In the genomic region with DNA sequence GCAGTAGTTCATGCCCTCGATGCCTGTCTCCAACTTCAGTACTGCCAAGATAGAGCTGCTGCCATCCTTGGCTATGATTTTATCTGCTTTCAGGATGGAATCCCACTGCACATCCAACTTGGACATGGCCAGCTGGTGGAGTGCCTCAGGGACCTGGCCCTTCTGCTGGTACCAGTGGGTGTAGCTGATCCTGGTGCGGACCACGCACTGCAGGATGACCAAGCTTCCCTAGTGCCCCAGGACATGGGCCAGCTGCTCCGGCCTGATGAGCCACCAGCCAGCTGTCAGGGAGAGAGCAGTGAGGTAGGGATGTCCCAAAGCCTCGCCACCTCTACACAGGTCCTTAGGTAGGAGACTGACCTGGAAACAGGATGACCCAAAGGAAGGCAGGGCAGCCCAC, we compare ENCODE assay signal across 19 cellular contexts.
DNase-seq lines count a peak whose midpoint lies in the region; ATAC-seq, FAIRE-seq and TF ChIP-seq lines count a peak whose summit lies in the region.
"Had no signal": no experiment of that assay in that cellular context is flagged by ENCODE, and none has a peak within 500 bp of the region (broad histone marks: within the 10 kb centered on the region; RNA-seq: fewer than 3 reads in every experiment).

No MANE protein-coding gene starts in this region.

- BruUV-seq in IMR-90 (replicated peaks; lab: Mats Ljungman, UMichigan) (no TSS peak), Caco-2 (replicated peaks; lab: Mats Ljungman, UMichigan) (no TSS peak)

- no peak for TF ChIP-seq POLR2A in IMR-90 (IDR thresholded peaks at IDR 0.05; ENCODE audit: low read depth, low read length)

- no peak overlapping the region for H3K18ac ChIP-seq in IMR-90 (ENCODE audit: low read depth, low read length)
- peak overlapping the region; percentile 27 for H3K18ac ChIP-seq in neuronal stem cell (ENCODE audit: low read length)

- peak overlapping the region; percentile 47 for H3K27ac Mint-ChIP-seq in central memory CD8-positive, alpha-beta T cell (ENCODE audit: low read depth)
- no peak overlapping the region for H3K27ac Mint-ChIP-seq in Caco-2 (ENCODE audit: unreplicated experiment)
- H3K27ac Mint-ChIP-seq: GM23338, HFFc6 had no signal

- intact Hi-C loops in IMR-90 (cut with micrococcal nuclease), result no loop called here
- intact Hi-C loops in Caco-2 (cut with micrococcal nuclease; ENCODE audit: unreplicated experiment), result no loop called here

- H3K4me1 ChIP-seq in IMR-90 (ENCODE audit: control insufficient read depth, insufficient read depth, low read length) (peaks cover 5% of the 10 kb centered on the region; the same call in 1 of the 2 replicates), neuronal stem cell (ENCODE audit: control insufficient read depth in 2 of 2, insufficient read depth in 1 of 2, low read depth in 1 of 2, low read length in 2 of 2) (peaks cover 1 to 2% of the 10 kb centered on the region in 2 donors), Caco-2 (0 out of 2 replicates have a peak, but pooled peaks cover 5% of the 10 kb centered on the region)
- H3K4me1 ChIP-seq: HAP-1 had no signal

- CTCF ChIA-PET in IMR-90 (lab: Yijun Ruan, JAX), result interaction anchor here (0.6 to 1.4 kb wide), 3 partner anchors 11 to 104 kb away, joined by 3 to 12 read pairs (median 3); no protein-coding TSS in a partner anchor
- CTCF ChIA-PET in Caco-2 (lab: Charles Lee), result no interaction called here

- H3K56ac ChIP-seq in IMR-90 (ENCODE audit: extremely low read depth, insufficient read depth, low read length), result no peak overlapping the region

- TF ChIP-seq RAD21 in IMR-90 (IDR thresholded peaks at IDR 0.05; ENCODE audit: low read length), result no peak

- peak overlapping the region; percentile 35; the same call in 1 of the 2 replicates for H2BK120ac ChIP-seq in IMR-90 (ENCODE audit: low read depth, low read length)
- no peak overlapping the region for H2BK120ac ChIP-seq in neuronal stem cell (ENCODE audit: low read depth, low read length)

- POLR2A ChIA-PET in IMR-90 (lab: Charles Lee; ENCODE audit: unreplicated experiment), result no interaction called here
- POLR2A ChIA-PET in Caco-2 (lab: Charles Lee), result no interaction called here

- H3K9ac ChIP-seq in IMR-90 (ENCODE audit: low read depth, low read length) (no peak overlapping the region), neuronal stem cell (ENCODE audit: low read depth, low read length, poor library complexity) (no peak overlapping the region)

- H3K27ac ChIP-seq in IMR-90 (ENCODE audit: insufficient read depth, low read length) (no peak overlapping the region), neuronal stem cell (replicated peaks; ENCODE audit: low read length) (no peak overlapping the region)

- no peak overlapping the region for H3K14ac ChIP-seq in IMR-90 (replicated peaks; ENCODE audit: low read depth, low read length)
- H3K14ac ChIP-seq in neuronal stem cell (ENCODE audit: low read length), result peak overlapping the region; percentile 25

- dilution Hi-C loops in IMR-90 (cut with HindIII; ENCODE audit: low sequenced_read_pairs, unreplicated experiment), result no loop called here

- H3K9me1 ChIP-seq in IMR-90 (ENCODE audit: insufficient read depth, low read length), result peaks cover 13% of the 10 kb centered on the region; the same call in 1 of the 2 replicates

- no peak overlapping the region for H3K4me2 ChIP-seq in IMR-90 (ENCODE audit: low read depth, low read length)
- H3K4me2 ChIP-seq in neuronal stem cell (ENCODE audit: insufficient read depth, low read length, poor library complexity, severe bottlenecking), result no peak overlapping the region
- H3K4me2 ChIP-seq: GM23338 had no signal

- H3K9me3 ChIP-seq in IMR-90 (ENCODE audit: control insufficient read depth, insufficient read depth, low read length), result no peaks in the 10 kb centered on the region
- peaks cover 0 to 2% of the 10 kb centered on the region in 2 donors for H3K9me3 ChIP-seq in neuronal stem cell (replicated peaks in 1 of 2; ENCODE audit: control insufficient read depth in 2 of 2, insufficient read depth in 1 of 2, low read depth in 1 of 2, low read length in 2 of 2)
- no peaks in the 10 kb centered on the region for H3K9me3 ChIP-seq in Caco-2
- H3K9me3 ChIP-seq: HAP-1 had no signal

- no peak for ATAC-seq in IMR-90 (ENCODE audit: low read depth)
- ATAC-seq in central memory CD8-positive, alpha-beta T cell (replicated peaks; ENCODE audit: extremely low read depth, poor library complexity, severe bottlenecking), result no peak
- ATAC-seq: GM23338 had no signal

- FAIRE-seq in urothelium cell line (lab: Jason Lieb, UNC), result peak; percentile 87
- FAIRE-seq: GM12891, GM18507, H54 had no signal

- H3K23ac ChIP-seq in IMR-90 (ENCODE audit: low read depth, low read length) (no peak overlapping the region), neuronal stem cell (ENCODE audit: low read depth, low read length, poor library complexity) (peak overlapping the region; percentile 52)

- no peaks in the 10 kb centered on the region for H3K9me3 Mint-ChIP-seq in central memory CD8-positive, alpha-beta T cell
- no peaks in the 10 kb centered on the region for H3K9me3 Mint-ChIP-seq in Caco-2 (ENCODE audit: unreplicated experiment)
- H3K9me3 Mint-ChIP-seq: CD4-positive, alpha-beta memory T cell; GM23338; HFFc6 had no signal

- H2BK15ac ChIP-seq in IMR-90 (ENCODE audit: low read depth, low read length), result peak overlapping the region; percentile 30; the same call in 1 of the 3 replicates
- no peak overlapping the region for H2BK15ac ChIP-seq in neuronal stem cell (ENCODE audit: low read length)

- H2AFZ ChIP-seq in IMR-90 (replicated peaks; ENCODE audit: low read length, poor library complexity), result peak overlapping the region; percentile 15
- H2AFZ ChIP-seq in neuronal stem cell (ENCODE audit: low read length), result no peak overlapping the region
- H2AFZ ChIP-seq: GM23338 had no signal

- H2AK5ac ChIP-seq in IMR-90 (ENCODE audit: low read depth, low read length) (0 out of 2 replicates have a peak overlapping the region, but pooled peaks have one; percentile 38), neuronal stem cell (ENCODE audit: low read depth, low read length) (no peak overlapping the region)

- no peak overlapping the region for H2AK9ac ChIP-seq in IMR-90 (replicated peaks; ENCODE audit: low read depth, low read length, poor library complexity)

- H3K79me1 ChIP-seq in IMR-90 (ENCODE audit: low read depth in 1 of 2, low read length in 2 of 2) (no peaks in the 10 kb centered on the region), neuronal stem cell (ENCODE audit: low read depth, low read length) (no peaks in the 10 kb centered on the region)

- H3K36me3 Mint-ChIP-seq in central memory CD8-positive, alpha-beta T cell (ENCODE audit: insufficient read depth), result peaks cover 12% of the 10 kb centered on the region
- peaks cover 4% of the 10 kb centered on the region for H3K36me3 Mint-ChIP-seq in Caco-2 (ENCODE audit: insufficient read depth, unreplicated experiment)
- H3K36me3 Mint-ChIP-seq: CD4-positive, alpha-beta memory T cell had no signal

- peak overlapping the region; percentile 26 for H3K4ac ChIP-seq in IMR-90 (ENCODE audit: low read depth, low read length)
- H3K4ac ChIP-seq in neuronal stem cell (ENCODE audit: low read length), result no peak overlapping the region

- WGBS in IMR-90 (ENCODE audit: extremely low coverage in 2 of 2, insufficient read length in 1 of 2), 2 experiments, result no CpG with 5 or more reads among the region's 5 CpGs
- WGBS in neuronal stem cell (ENCODE audit: extremely low coverage in 2 of 2, insufficient read length in 2 of 2, insufficient replicate concordance in 1 of 2), 2 donors, result no CpG with 5 or more reads among the region's 5 CpGs

- no peaks in the 10 kb centered on the region for H3K27me3 Mint-ChIP-seq in central memory CD8-positive, alpha-beta T cell
- H3K27me3 Mint-ChIP-seq in Caco-2 (ENCODE audit: insufficient read depth, unreplicated experiment), result peaks cover 17% of the 10 kb centered on the region
- H3K27me3 Mint-ChIP-seq: CD4-positive, alpha-beta memory T cell had no signal

- H2BK12ac ChIP-seq in neuronal stem cell (ENCODE audit: low read length), result no peak overlapping the region

- peak overlapping the region; percentile 29 for H2BK20ac ChIP-seq in IMR-90 (ENCODE audit: low read depth, low read length)

- H4K91ac ChIP-seq in IMR-90 (ENCODE audit: insufficient read depth, low read depth, low read length), result peak overlapping the region; percentile 23; the same call in 1 of the 2 replicates
- no peak overlapping the region for H4K91ac ChIP-seq in neuronal stem cell (ENCODE audit: low read depth, low read length, poor library complexity)

- H3K36me3 ChIP-seq in IMR-90 (ENCODE audit: control insufficient read depth, insufficient read depth, low read length), result no peaks in the 10 kb centered on the region
- H3K36me3 ChIP-seq in neuronal stem cell (replicated peaks in 1 of 2; ENCODE audit: control insufficient read depth in 2 of 2, insufficient read depth in 2 of 2, low read length in 2 of 2), result no peaks in the 10 kb centered on the region
- no peaks in the 10 kb centered on the region for H3K36me3 ChIP-seq in Caco-2 (ENCODE audit: control insufficient read depth, insufficient read depth, low read length)
- H3K36me3 ChIP-seq: HAP-1 had no signal

- H3K27me3 ChIP-seq in IMR-90 (ENCODE audit: control insufficient read depth, insufficient read depth, low read length) (peaks cover 3% of the 10 kb centered on the region), neuronal stem cell (ENCODE audit: control insufficient read depth in 3 of 3, insufficient read depth in 3 of 3, low read depth in 1 of 3, low read length in 3 of 3) (peaks cover 0 to 8% (median 0%) of the 10 kb centered on the region in 3 experiments), Caco-2 (replicated peaks; ENCODE audit: control insufficient read depth, insufficient read depth, low read length) (no peaks in the 10 kb centered on the region)

- H4K20me1 ChIP-seq in IMR-90 (ENCODE audit: insufficient read depth, low read length), result no peaks in the 10 kb centered on the region

- in situ Hi-C loops in IMR-90 (cut with MboI; ENCODE audit: low sequenced_read_pairs), result no loop called here

- H3K4me3 Mint-ChIP-seq in central memory CD8-positive, alpha-beta T cell, result no peak overlapping the region
- no peak overlapping the region for H3K4me3 Mint-ChIP-seq in Caco-2 (ENCODE audit: unreplicated experiment)
- H3K4me3 Mint-ChIP-seq: CD4-positive, alpha-beta memory T cell; GM23338; HFFc6 had no signal

- no peak overlapping the region for H4K5ac ChIP-seq in IMR-90 (ENCODE audit: low read depth, low read length)

- H4K8ac ChIP-seq in IMR-90 (ENCODE audit: low read depth in 2 of 2, low read length in 2 of 2) (no peak overlapping the region), neuronal stem cell (ENCODE audit: low read depth, low read length) (no peak overlapping the region)

- TF ChIP-seq CTCF in IMR-90 (conservative IDR thresholded peaks at IDR 0.05; ENCODE audit: low read depth, low read length) (no peak), GM10266 (IDR thresholded peaks at IDR 0.05; ENCODE audit: control insufficient read depth, insufficient read depth, low read depth, missing control alignments) (no peak), Caco-2 (IDR thresholded peaks at IDR 0.05; ENCODE audit: insufficient read depth in 1 of 2, low read depth in 1 of 2, low read length in 1 of 2, severe bottlenecking in 1 of 2, unreplicated experiment in 1 of 2) (no peak)

- no peak overlapping the region for H2BK5ac ChIP-seq in IMR-90 (ENCODE audit: low read depth, low read length, poor library complexity, severe bottlenecking)
- H2BK5ac ChIP-seq in neuronal stem cell (ENCODE audit: low read length), result no peak overlapping the region

- H3K4me1 Mint-ChIP-seq in central memory CD8-positive, alpha-beta T cell, result peaks cover 32% of the 10 kb centered on the region
- H3K4me1 Mint-ChIP-seq in Caco-2 (ENCODE audit: low read depth, unreplicated experiment), result peaks cover 11% of the 10 kb centered on the region

- DNase-seq in IMR-90, result no peak
- no peak for DNase-seq in central memory CD8-positive, alpha-beta T cell (ENCODE audit: low spot score in 2 of 2)
- no peak for DNase-seq in neuronal stem cell (ENCODE audit: low spot score)
- DNase-seq in urothelium cell line (ENCODE audit: low spot score), result no peak
- no peak for DNase-seq in GM10266 (ENCODE audit: extremely low spot score)
- no peak for DNase-seq in Caco-2
- DNase-seq: C1 segment of cervical spinal cord; CD4-positive, alpha-beta memory T cell; COR-L47; DMS 273 treated with DMSO at 0.1 percent for 48 hours; DMS79; EL; GDM1; HFFc6 had no signal

- no peak overlapping the region for H3K4me3 ChIP-seq in IMR-90 (ENCODE audit: insufficient read depth, low read depth, low read length)
- H3K4me3 ChIP-seq in neuronal stem cell (ENCODE audit: low read length in 2 of 2), result no peak overlapping the region
- H3K4me3 ChIP-seq in Caco-2 (ENCODE audit: low read depth, low read length), result no peak overlapping the region
- H3K4me3 ChIP-seq: GM23338, HAP-1 had no signal
